ENCODE assay signal across 35 cellular contexts in genomic region chr18:3346487-3346886, GRCh38.
"Had no signal": no experiment of that assay in that cellular context is flagged by ENCODE, and none has a peak within 500 bp of the region (broad histone marks: within the 10 kb centered on the region; RNA-seq: fewer than 3 reads in every experiment).

No MANE protein-coding gene starts in this region.

- H3K27me3 Mint-ChIP-seq: activated naive CD8-positive, alpha-beta T cell treated with anti-CD3 and anti-CD28 coated beads, Interleukin-2, amount 10 ng/mL, durations not matched to agents 7 days and 5 days; memory B cell; stimulated activated memory B cell treated with anti-CD40 and anti-IgM and Interleukin-4, amounts not matched to agents 10 μg/mL and 1 μg/mL and 100 μg/mL, for 72 hours; stimulated activated naive CD8-positive, alpha-beta T cell treated with anti-CD3 and anti-CD28 coated beads, Interleukin-15, amount 100 ng/mL, for 72 hours; type B pancreatic cell had no signal

- H3K79me2 ChIP-seq: hepatocyte, parathyroid adenoma had no signal

- FAIRE-seq: astrocyte, small intestine, TTC549 had no signal

- H3K9me3 ChIP-seq: psoas muscle, sigmoid colon, uterus had no signal

- H3K4me1 Mint-ChIP-seq: activated naive CD4-positive, alpha-beta T cell treated with anti-CD3 and anti-CD28 coated beads, Interleukin-2, amount 10 ng/mL, durations not matched to agents 7 days and 5 days; activated naive CD8-positive, alpha-beta T cell treated with anti-CD3 and anti-CD28 coated beads, Interleukin-2, amount 10 ng/mL, durations not matched to agents 7 days and 5 days; memory B cell; stimulated activated memory B cell treated with anti-CD40 and anti-IgM and Interleukin-4, amounts not matched to agents 10 μg/mL and 1 μg/mL and 100 μg/mL, for 72 hours; stimulated activated naive CD8-positive, alpha-beta T cell treated with anti-CD3 and anti-CD28 coated beads, Interleukin-15, amount 100 ng/mL, for 72 hours had no signal

- H2AFZ ChIP-seq: hepatocyte, neural progenitor cell, parathyroid adenoma had no signal

- H3K4me3 ChIP-seq: gastroesophageal sphincter, hepatocyte, neural progenitor cell, psoas muscle, sigmoid colon, uterus had no signal

- H3K9me3 Mint-ChIP-seq: activated naive CD4-positive, alpha-beta T cell treated with anti-CD3 and anti-CD28 coated beads, Interleukin-2, amount 10 ng/mL, durations not matched to agents 7 days and 5 days; activated naive CD8-positive, alpha-beta T cell treated with anti-CD3 and anti-CD28 coated beads, Interleukin-2, amount 10 ng/mL, durations not matched to agents 7 days and 5 days; activated T-helper 1 cell treated with anti-CD3 and anti-CD28 coated beads, Interleukin-12 subunit alpha, Interleukin-12 subunit beta, Interleukin-2, Interleukin-4 antibody, amounts not matched to agents 30 ng/mL and 10 ng/mL and 1 ng/mL, durations not matched to agents 14 hours and 24 hours and 36 hours; stimulated activated memory B cell treated with anti-CD40 and anti-IgM and Interleukin-4, amounts not matched to agents 10 μg/mL and 1 μg/mL and 100 μg/mL, for 72 hours; stimulated activated naive CD8-positive, alpha-beta T cell treated with anti-CD3 and anti-CD28 coated beads, Interleukin-15, amount 100 ng/mL, for 72 hours; type B pancreatic cell had no signal

- ATAC-seq: activated CD4-positive, CD25-positive, alpha-beta regulatory T cell treated with anti-CD3 and anti-CD28 coated beads, Interleukin-2, amount 50 U/mL, for 24 hours; naive thymus-derived CD8-positive, alpha-beta T cell; psoas muscle; stimulated activated memory B cell treated with anti-CD40 and anti-IgM and Interleukin-4, amounts not matched to agents 10 μg/mL and 1 μg/mL and 100 μg/mL, for 72 hours; stimulated activated naive CD8-positive, alpha-beta T cell treated with anti-CD3 and anti-CD28 coated beads, Interleukin-15, amount 100 ng/mL, for 72 hours had no signal

- H3K36me3 ChIP-seq: brain microvascular endothelial cell, gastroesophageal sphincter, neural progenitor cell, sigmoid colon, uterus, WERI-Rb-1 had no signal

- H3K27ac ChIP-seq: brain microvascular endothelial cell, hepatocyte, parathyroid adenoma, WERI-Rb-1 had no signal

- H3K4me2 ChIP-seq: hepatocyte had no signal

- H3K4me1 ChIP-seq: parathyroid adenoma, psoas muscle, uterus had no signal

- H3K36me3 Mint-ChIP-seq: activated naive CD4-positive, alpha-beta T cell treated with anti-CD3 and anti-CD28 coated beads, Interleukin-2, amount 10 ng/mL, durations not matched to agents 7 days and 5 days; activated naive CD8-positive, alpha-beta T cell treated with anti-CD3 and anti-CD28 coated beads, Interleukin-2, amount 10 ng/mL, durations not matched to agents 7 days and 5 days; memory B cell; naive thymus-derived CD8-positive, alpha-beta T cell; neural progenitor cell; stimulated activated memory B cell treated with anti-CD40 and anti-IgM and Interleukin-4, amounts not matched to agents 10 μg/mL and 1 μg/mL and 100 μg/mL, for 72 hours; type B pancreatic cell had no signal

- H3K4me3 Mint-ChIP-seq: activated naive CD4-positive, alpha-beta T cell treated with anti-CD3 and anti-CD28 coated beads, Interleukin-2, amount 10 ng/mL, durations not matched to agents 7 days and 5 days; activated naive CD8-positive, alpha-beta T cell treated with anti-CD3 and anti-CD28 coated beads, Interleukin-2, amount 10 ng/mL, durations not matched to agents 7 days and 5 days; activated T-helper 1 cell treated with anti-CD3 and anti-CD28 coated beads, Interleukin-12 subunit alpha, Interleukin-12 subunit beta, Interleukin-2, Interleukin-4 antibody, amounts not matched to agents 30 ng/mL and 10 ng/mL and 1 ng/mL, durations not matched to agents 14 hours and 24 hours and 36 hours; endodermal cell; memory B cell; naive thymus-derived CD8-positive, alpha-beta T cell; neural progenitor cell; stimulated activated memory B cell treated with anti-CD40 and anti-IgM and Interleukin-4, amounts not matched to agents 10 μg/mL and 1 μg/mL and 100 μg/mL, for 72 hours; stimulated activated naive CD8-positive, alpha-beta T cell treated with anti-CD3 and anti-CD28 coated beads, Interleukin-15, amount 100 ng/mL, for 72 hours; type B pancreatic cell had no signal

- H3K27me3 ChIP-seq: brain microvascular endothelial cell, gastroesophageal sphincter, hepatocyte, neural progenitor cell, sigmoid colon, uterus had no signal

- DNase-seq: activated CD4-positive, alpha-beta T cell treated with anti-CD3 and anti-CD28 coated beads for 48 hours; activated CD4-positive, alpha-beta T cell treated with anti-CD3 and anti-CD28 coated beads, Interleukin-2, amount 50 U/mL, for 48 hours; activated CD8-positive, alpha-beta memory T cell treated with anti-CD3 and anti-CD28 coated beads for 24 hours; activated gamma-delta T cell; activated naive CD4-positive, alpha-beta T cell treated with anti-CD3 and anti-CD28 coated beads, Interleukin-2, amount 10 ng/mL, durations not matched to agents 7 days and 5 days; activated naive CD8-positive, alpha-beta T cell treated with anti-CD3 and anti-CD28 coated beads, Interleukin-2, amount 10 ng/mL, durations not matched to agents 7 days and 5 days; amniotic stem cell; brain microvascular endothelial cell; caudate nucleus; endodermal cell; islet precursor cell; naive thymus-derived CD8-positive, alpha-beta T cell; occipital lobe; psoas muscle; small intestine; stimulated activated CD4-positive, alpha-beta T cell treated with anti-CD3 and anti-CD28 coated beads, Interleukin-1b, Interleukin-23, amount 100 ng/mL, for 48 hours; stimulated activated CD4-positive, alpha-beta T cell treated with anti-CD3 and anti-CD28 coated beads, Interleukin-4, amount 100 ng/mL, for 4 hours; stimulated activated CD8-positive, alpha-beta memory T cell treated with anti-CD3 and anti-CD28 coated beads, Interleukin-4, amount 100 ng/mL, for 48 hours; stimulated activated naive CD8-positive, alpha-beta T cell treated with anti-CD3 and anti-CD28 coated beads, Interleukin-15, amount 100 ng/mL, for 72 hours; substantia nigra; T-helper 9 cell; WERI-Rb-1 had no signal

- H3K9ac ChIP-seq: neural progenitor cell, parathyroid adenoma had no signal

- H3K27ac Mint-ChIP-seq: activated naive CD4-positive, alpha-beta T cell treated with anti-CD3 and anti-CD28 coated beads, Interleukin-2, amount 10 ng/mL, durations not matched to agents 7 days and 5 days; activated naive CD8-positive, alpha-beta T cell treated with anti-CD3 and anti-CD28 coated beads, Interleukin-2, amount 10 ng/mL, durations not matched to agents 7 days and 5 days; activated T-helper 1 cell treated with anti-CD3 and anti-CD28 coated beads, Interleukin-12 subunit alpha, Interleukin-12 subunit beta, Interleukin-2, Interleukin-4 antibody, amounts not matched to agents 30 ng/mL and 10 ng/mL and 1 ng/mL, durations not matched to agents 14 hours and 24 hours and 36 hours; memory B cell; naive thymus-derived CD8-positive, alpha-beta T cell; stimulated activated memory B cell treated with anti-CD40 and anti-IgM and Interleukin-4, amounts not matched to agents 10 μg/mL and 1 μg/mL and 100 μg/mL, for 72 hours; stimulated activated naive CD8-positive, alpha-beta T cell treated with anti-CD3 and anti-CD28 coated beads, Interleukin-15, amount 100 ng/mL, for 72 hours; type B pancreatic cell had no signal
